In the genomic region with DNA sequence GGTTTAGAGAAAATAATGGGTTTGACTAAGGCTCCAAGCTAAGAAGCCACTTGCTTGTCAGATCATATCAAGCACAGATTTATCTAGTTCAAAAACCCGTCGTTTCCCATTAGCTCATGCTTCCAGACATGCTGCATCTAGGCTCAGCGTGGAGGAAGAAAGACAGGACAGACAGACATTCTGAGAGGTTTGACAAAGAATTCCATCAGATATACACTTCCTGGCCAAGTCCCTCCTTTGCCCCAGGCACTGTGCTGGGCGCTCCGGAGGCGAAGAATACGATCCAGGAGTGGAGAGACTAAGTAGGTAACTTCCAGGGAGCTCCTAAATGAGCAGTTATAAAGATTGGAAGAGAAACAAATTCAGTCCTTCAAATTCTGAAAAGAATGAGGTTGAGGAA, we compare ENCODE assay signal across 10 cellular contexts.
DNase-seq lines count a peak whose midpoint lies in the region; ATAC-seq and TF ChIP-seq lines count a peak whose summit lies in the region.
"Had no signal": no experiment of that assay in that cellular context is flagged by ENCODE, and none has a peak within 500 bp of the region (broad histone marks: within the 10 kb centered on the region; RNA-seq: fewer than 3 reads in every experiment).

No MANE protein-coding gene starts in this region.

- H3K27ac ChIP-seq in VCaP = peak overlapping the region; percentile 70
- H3K27ac ChIP-seq in temporal lobe (ENCODE audit: low read depth, low read length) = peak overlapping the region; percentile 33
- H3K27ac ChIP-seq in colonic mucosa = no peak overlapping the region

- intact Hi-C loops in colonic mucosa (cut with DNase I) = no loop called here

- H3K4me1 ChIP-seq in colonic mucosa = peaks cover 8% of the 10 kb centered on the region

- H3K36me3 ChIP-seq in H7 (replicated peaks; ENCODE audit: control insufficient read depth, insufficient read depth, low read length) (no peaks in the 10 kb centered on the region), colonic mucosa (no peaks in the 10 kb centered on the region)

- H3K9me3 ChIP-seq in colonic mucosa = no peaks in the 10 kb centered on the region

- H3K27me3 ChIP-seq in H7 (ENCODE audit: control insufficient read depth, insufficient read depth, low read length) (no peaks in the 10 kb centered on the region), colonic mucosa (no peaks in the 10 kb centered on the region)

- TF ChIP-seq CTCF in VCaP (conservative IDR thresholded peaks at IDR 0.05) (no peak), colonic mucosa (IDR thresholded peaks at IDR 0.05) (no peak)

- ATAC-seq in GM21723 (IDR thresholded peaks at IDR 0.05; ENCODE audit: unreplicated experiment) = no peak
- ATAC-seq: HCT116 had no signal

- H3K9ac ChIP-seq in colonic mucosa (ENCODE audit: low read depth in 2 of 2, low read length in 2 of 2) = no peak overlapping the region

- H3K4me3 ChIP-seq in H7 (ENCODE audit: insufficient read depth, low read depth, low read length) (no peak overlapping the region), colonic mucosa (no peak overlapping the region)

- DNase-seq in NCI-H69 (lab: John Stamatoyannopoulos, UW) (peak; percentile 38), islet precursor cell (peak; percentile 77), H7 (no peak), colonic mucosa (no peak)
- DNase-seq: CD4-positive, alpha-beta memory T cell; DMS79 had no signal

Comparison
In these comparisons a context has a peak if more than half of its experiments do, and no peak if none do; other contexts are left out.
1. DNase-seq: peak in NCI-H69 (single experiment) and islet precursor cell (single experiment); none in H7 (single experiment) and colonic mucosa (single experiment).